In genomic region chr10:22712959-22713852, GRCh38 we compare ENCODE assay signal across 1 cellular context.
TF ChIP-seq lines count a peak whose summit lies in the region.

No MANE protein-coding gene starts in this region.

TF ChIP-seq in HEK293, 187 proteins besides CTCF, POLR2A, EP300 and RAD21 (continued from another document):
- no peak for TF ChIP-seq INSM2 (tag by site-specific recombination; IDR thresholded peaks at IDR 0.05)
- TF ChIP-seq ZNF280D (tag by site-specific recombination; IDR thresholded peaks at IDR 0.05): no peak
- no peak for TF ChIP-seq ZFP69B (tag by site-specific recombination; IDR thresholded peaks at IDR 0.05)
- no peak for TF ChIP-seq ZNF114 (tag by site-specific recombination; IDR thresholded peaks at IDR 0.05)
- no peak for TF ChIP-seq ZNF530 (tag by site-specific recombination; IDR thresholded peaks at IDR 0.05; ENCODE audit: low read depth)
- TF ChIP-seq TRIM28 (IDR thresholded peaks at IDR 0.05; ENCODE audit: borderline replicate concordance, low read length): no peak
- no peak for TF ChIP-seq YY1 (tag by site-specific recombination; IDR thresholded peaks at IDR 0.05)
- no peak for TF ChIP-seq ZSCAN23 (tag by site-specific recombination; IDR thresholded peaks at IDR 0.05)
- no peak for TF ChIP-seq PRDM6 (tag by site-specific recombination; IDR thresholded peaks at IDR 0.05)
- TF ChIP-seq ZNF132 (tag by site-specific recombination; IDR thresholded peaks at IDR 0.05; ENCODE audit: borderline replicate concordance): no peak
- TF ChIP-seq ZNF416 (tag by site-specific recombination; IDR thresholded peaks at IDR 0.05): no peak
- peak; percentile 49; the same call in 1 of the 2 replicates for TF ChIP-seq ZXDB (tag by site-specific recombination; IDR thresholded peaks at IDR 0.05)
- no peak for TF ChIP-seq ZNF140 (tag by site-specific recombination; IDR thresholded peaks at IDR 0.05)
- TF ChIP-seq ZNF792 (tag by site-specific recombination; IDR thresholded peaks at IDR 0.05): no peak
- no peak for TF ChIP-seq ZBTB21 (tag by site-specific recombination; IDR thresholded peaks at IDR 0.05)
- TF ChIP-seq ZNF76 (tag by site-specific recombination; IDR thresholded peaks at IDR 0.05; ENCODE audit: borderline replicate concordance, low read depth): no peak
- no peak for TF ChIP-seq ZNF558 (tag by site-specific recombination; IDR thresholded peaks at IDR 0.05)
- TF ChIP-seq ZBTB6 (tag by site-specific recombination; IDR thresholded peaks at IDR 0.05): no peak
- no peak for TF ChIP-seq MYNN (tag by site-specific recombination; IDR thresholded peaks at IDR 0.05; ENCODE audit: borderline replicate concordance)
- no peak for TF ChIP-seq ZNF221 (tag by site-specific recombination; IDR thresholded peaks at IDR 0.05; ENCODE audit: borderline replicate concordance)
- 0 out of 2 replicates have a peak, but pooled peaks have one; percentile 11 for TF ChIP-seq ZNF18 (tag by site-specific recombination; IDR thresholded peaks at IDR 0.05)
- TF ChIP-seq HOXD13 (CRISPR knock-in tag; IDR thresholded peaks at IDR 0.05; ENCODE audit: borderline replicate concordance): no peak
- peak; percentile 99 for TF ChIP-seq ZIC2 (tag by site-specific recombination; IDR thresholded peaks at IDR 0.05)
- TF ChIP-seq ZNF580 (tag by site-specific recombination; IDR thresholded peaks at IDR 0.05): no peak
- TF ChIP-seq TSHZ1 (tag by site-specific recombination; IDR thresholded peaks at IDR 0.05; ENCODE audit: borderline replicate concordance): no peak
- no peak for TF ChIP-seq ZNF548 (tag by site-specific recombination; IDR thresholded peaks at IDR 0.05)
- no peak for TF ChIP-seq ZNF174 (tag by site-specific recombination; IDR thresholded peaks at IDR 0.05)
- peak; percentile 79 for TF ChIP-seq ZNF398 (tag by site-specific recombination; IDR thresholded peaks at IDR 0.05)
- 0 out of 2 replicates have a peak, but pooled peaks have one; percentile 8 for TF ChIP-seq BCL11B (tag by site-specific recombination; IDR thresholded peaks at IDR 0.05; ENCODE audit: low read depth)
- no peak for TF ChIP-seq ZNF785 (tag by site-specific recombination; IDR thresholded peaks at IDR 0.05)
- TF ChIP-seq KLF10 (tag by site-specific recombination; IDR thresholded peaks at IDR 0.05): no peak
- no peak for TF ChIP-seq ZNF274 (IDR thresholded peaks at IDR 0.05; ENCODE audit: low read length)
- TF ChIP-seq ZNF274 (tag by site-specific recombination; IDR thresholded peaks at IDR 0.05; ENCODE audit: borderline replicate concordance): no peak
- peak; percentile 34; the same call in 1 of the 2 replicates for TF ChIP-seq ZNF513 (tag by site-specific recombination; IDR thresholded peaks at IDR 0.05)
- TF ChIP-seq ZFHX2 (tag by site-specific recombination; conservative IDR thresholded peaks at IDR 0.05): no peak
- no peak for TF ChIP-seq ZNF302 (tag by site-specific recombination; IDR thresholded peaks at IDR 0.05; ENCODE audit: low read depth)
- TF ChIP-seq ZNF16 (tag by site-specific recombination; IDR thresholded peaks at IDR 0.05; ENCODE audit: low read depth): no peak
- no peak for TF ChIP-seq ZNF37A (tag by site-specific recombination; IDR thresholded peaks at IDR 0.05)
- peak; percentile 45 for TF ChIP-seq IKZF3 (tag by site-specific recombination; IDR thresholded peaks at IDR 0.05)
- no peak for TF ChIP-seq ZNF362 (tag by site-specific recombination; IDR thresholded peaks at IDR 0.05)
- no peak for TF ChIP-seq ATF2 (tag by site-specific recombination; IDR thresholded peaks at IDR 0.05; ENCODE audit: low read depth)
- no peak for TF ChIP-seq ZNF701 (tag by site-specific recombination; IDR thresholded peaks at IDR 0.05)
- peak; percentile 42; the same call in 1 of the 2 replicates for TF ChIP-seq GLIS1 (tag by site-specific recombination; IDR thresholded peaks at IDR 0.05)
TF ChIP-seq in HEK293: peak in this region for 32.
